Comparison of ENCODE assay signal across 13 cellular contexts in genomic region chr12:21645041-21645500, GRCh38. TPM values are rescaled to one million over a fixed set of nuclear protein-coding genes. Genes with fewer than 3 reads are reported as not detected.
DNase-seq lines count a peak whose midpoint lies in the region; ATAC-seq and TF ChIP-seq lines count a peak whose summit lies in the region.
"Not testable (repeated sequence)": the region's sequence is repeated elsewhere in the genome, so short reads cannot be mapped to it uniquely, and the experiment has no call there.
"Had no signal": no experiment of that assay in that cellular context is flagged by ENCODE, and none has a peak within 500 bp of the region (broad histone marks: within the 10 kb centered on the region; RNA-seq: fewer than 3 reads in every experiment).

No MANE protein-coding gene starts in this region.

- not testable (repeated sequence) for H3K27me3 Mint-ChIP-seq in T-helper 17 cell; activated T-helper 17 cell treated with anti-CD3 and anti-CD28 coated beads, Interleukin-2, amount 50 U/mL, for 72 hours; naive thymus-derived CD8-positive, alpha-beta T cell

- not testable (repeated sequence) for H3K9me3 ChIP-seq in T-helper 17 cell (ENCODE audit: control insufficient read depth, low read length, poor library complexity, severe bottlenecking); hepatocyte (ENCODE audit: low read depth)

- not testable (repeated sequence) for H3K9me3 Mint-ChIP-seq in activated T-helper 17 cell treated with anti-CD3 and anti-CD28 coated beads, Interleukin-2, amount 50 U/mL, for 72 hours; naive thymus-derived CD8-positive, alpha-beta T cell

- H3K4me2 ChIP-seq in hepatocyte, result not testable (repeated sequence)

- not testable (repeated sequence) for H4K20me1 ChIP-seq in hepatocyte (ENCODE audit: insufficient read depth, poor library complexity, severe bottlenecking)

- not testable (repeated sequence) for H3K36me3 ChIP-seq in hepatocyte (replicated peaks; ENCODE audit: insufficient read depth, low read depth)

- peaks cover 44% of the 10 kb centered on the region for H3K79me2 ChIP-seq in hepatocyte

- not testable (repeated sequence) for ATAC-seq in T-helper 17 cell; activated T-helper 17 cell treated with anti-CD3 and anti-CD28 coated beads, Interleukin-2, amount 50 U/mL, for 72 hours (replicated peaks); naive thymus-derived CD8-positive, alpha-beta T cell

- peaks cover 25% of the 10 kb centered on the region for H3K36me3 Mint-ChIP-seq in T-helper 17 cell (ENCODE audit: low read depth)
- peaks cover 99% of the 10 kb centered on the region for H3K36me3 Mint-ChIP-seq in activated T-helper 17 cell treated with anti-CD3 and anti-CD28 coated beads, Interleukin-2, amount 50 U/mL, for 72 hours (ENCODE audit: low read depth)
- peaks cover 32 to 96% (median 54%) of the 10 kb centered on the region in 3 donors for H3K36me3 Mint-ChIP-seq in naive thymus-derived CD8-positive, alpha-beta T cell

- H3K27ac Mint-ChIP-seq in T-helper 17 cell, result peak overlapping the region; percentile 95
- peak overlapping the region; percentile 37 for H3K27ac Mint-ChIP-seq in activated T-helper 17 cell treated with anti-CD3 and anti-CD28 coated beads, Interleukin-2, amount 50 U/mL, for 72 hours
- peak overlapping the region; percentile 56 to 90 (median 78) for H3K27ac Mint-ChIP-seq in naive thymus-derived CD8-positive, alpha-beta T cell

- POLR2A ChIA-PET in naive thymus-derived CD8-positive, alpha-beta T cell (lab: Charles Lee), result interaction anchor here (1.2 to 2.8 kb wide), 2 partner anchors 10 to 12 kb away, joined by 3 to 22 read pairs; partner anchors contain the start of gene LDHB

- peak; percentile 74 for DNase-seq in DMS53 treated with DMSO at 0.1 percent for 48 hours (lab: John Stamatoyannopoulos, UW; ENCODE audit: unreplicated experiment)
- DNase-seq in NCI-H2029 (lab: John Stamatoyannopoulos, UW), result peak; percentile 20
- not testable (repeated sequence) for DNase-seq in T-helper 17 cell; naive thymus-derived CD8-positive, alpha-beta T cell
- DNase-seq in ecto neural progenitor cell (ENCODE audit: low spot score), result peak; percentile 70
- peak; percentile 41 for DNase-seq in hepatocyte (ENCODE audit: low spot score)

- H2AFZ ChIP-seq in hepatocyte, result not testable (repeated sequence)

- H3K27me3 ChIP-seq in hepatocyte, result not testable (repeated sequence)

- H3K4me1 Mint-ChIP-seq in T-helper 17 cell, result peaks cover 55% of the 10 kb centered on the region
- H3K4me1 Mint-ChIP-seq in activated T-helper 17 cell treated with anti-CD3 and anti-CD28 coated beads, Interleukin-2, amount 50 U/mL, for 72 hours, result peaks cover 58% of the 10 kb centered on the region
- peaks cover 44 to 85% (median 84%) of the 10 kb centered on the region in 4 donors for H3K4me1 Mint-ChIP-seq in naive thymus-derived CD8-positive, alpha-beta T cell

- H3K4me1 ChIP-seq in hepatocyte (ENCODE audit: insufficient read depth), result not testable (repeated sequence)

- not testable (repeated sequence) for H3K4me3 ChIP-seq in hepatocyte

- 25% methylated on average over 7 of the region's 7 CpGs for WGBS in hepatocyte (ENCODE audit: low lambda C conversion rate, missing lambda C conversion rate)

- H3K9me2 ChIP-seq in hepatocyte (replicated peaks; ENCODE audit: insufficient read depth), result not testable (repeated sequence)

- H3K27ac ChIP-seq in hepatocyte, result peak overlapping the region; percentile 85

- H3K4me3 Mint-ChIP-seq in T-helper 17 cell, result peak overlapping the region; percentile 41
- peak overlapping the region; percentile 1 for H3K4me3 Mint-ChIP-seq in activated T-helper 17 cell treated with anti-CD3 and anti-CD28 coated beads, Interleukin-2, amount 50 U/mL, for 72 hours
- H3K4me3 Mint-ChIP-seq in naive thymus-derived CD8-positive, alpha-beta T cell, result peak overlapping the region in 8 of 10 donors; percentile 1 to 72 (median 48)

- not testable (repeated sequence) for TF ChIP-seq CTCF in hepatocyte (IDR thresholded peaks at IDR 0.05; ENCODE audit: poor library complexity)

RNA-seq across cellular contexts. Expression of gene LDHB, which starts 12.6 kb away (rescaled TPM):
- total RNA-seq in T-helper 17 cell (100 to 1,000 TPM; 767 to 787 TPM), hepatocyte (634 and 669 TPM in 2 replicates)
- total RNA-seq in activated T-helper 17 cell treated with anti-CD3 and anti-CD28 coated beads, Interleukin-2, amount 50 U/mL, for 72 hours, result 1,000 to 10,000 TPM; 1,054 to 1,593 TPM
- 619 and 641 TPM in 2 replicates for polyA plus RNA-seq in hepatocyte
- 1,000 to 10,000 TPM; 1,266 to 1,370 TPM for total RNA-seq in naive thymus-derived CD8-positive, alpha-beta T cell
- polyA plus RNA-seq in naive thymus-derived CD8-positive, alpha-beta T cell, result 1,000 to 10,000 TPM; 1,691 to 2,368 (median 2,237) TPM

RNA-seq across cellular contexts. Expression of gene GYS2, which starts 40.4 kb away (rescaled TPM):
- total RNA-seq in T-helper 17 cell (under 1 TPM in 1 of 2 donors, not detected in 1; 0.15 TPM), hepatocyte (0.27 and 0.88 TPM in 2 replicates)
- not detected for total RNA-seq in activated T-helper 17 cell treated with anti-CD3 and anti-CD28 coated beads, Interleukin-2, amount 50 U/mL, for 72 hours
- polyA plus RNA-seq in hepatocyte, result 0.16 and 0.47 TPM in 2 replicates
- under 1 TPM in 1 of 2 experiments, not detected in 1; 0.31 TPM for total RNA-seq in naive thymus-derived CD8-positive, alpha-beta T cell
- polyA plus RNA-seq in naive thymus-derived CD8-positive, alpha-beta T cell, result not detected
- total RNA-seq: cardiac muscle cell, fibroblast of lung, myocyte, posterior vena cava, thoracic aorta had no signal
- polyA plus RNA-seq: BJ, cardiac muscle cell, fibroblast of lung had no signal

Comparison
In these comparisons a context has a peak if more than half of its experiments do, and no peak if none do; other contexts are left out.
1. H3K27ac Mint-ChIP-seq: peak in every context shown above with its lines; median percentile 95 in T-helper 17 cell; 78 in naive thymus-derived CD8-positive, alpha-beta T cell; 37 in activated T-helper 17 cell treated with anti-CD3 and anti-CD28 coated beads, Interleukin-2, amount 50 U/mL, for 72 hours.